12 cellular contexts compared by ENCODE assay signal in genomic region chr3:49699281-49699723, GRCh38. TPM values are rescaled to one million over a fixed set of nuclear protein-coding genes. Genes with fewer than 3 reads are reported as not detected.
"Had no signal": no experiment of that assay in that cellular context is flagged by ENCODE, and none has a peak within 500 bp of the region (broad histone marks: within the 10 kb centered on the region; RNA-seq: fewer than 3 reads in every experiment).

No MANE protein-coding gene starts in this region.

- H3K9me3 ChIP-seq: stomach, thoracic aorta had no signal

- H3K27me3 ChIP-seq: stomach had no signal

- DNase-seq: activated B cell treated with CpG ODN at 0.5 μM for 24 hours; activated CD4-positive, alpha-beta T cell treated with anti-CD3 and anti-CD28 coated beads, Interleukin-2, amount 10 ng/mL, durations not matched to agents 7 days and 5 days; activated effector memory CD4-positive, alpha-beta T cell treated with Interleukin-2 at 50 U/mL for 16 hours; amygdala; dermis blood vessel endothelial cell; immature natural killer cell; left colon; nephron progenitor cell; small intestine; stomach had no signal

- ATAC-seq: left colon had no signal

- H3K4me3 ChIP-seq: stomach, thoracic aorta had no signal

- H3K27ac ChIP-seq: stomach, thoracic aorta had no signal

RNA-seq across cellular contexts. Expression of gene AMIGO3, which starts 20.2 kb away (rescaled TPM):
- total RNA-seq: activated B cell treated with CpG ODN at 0.5 μM for 24 hours, left colon, urinary bladder had no signal
